ENCODE assay signal across 30 cellular contexts in the genomic region with DNA sequence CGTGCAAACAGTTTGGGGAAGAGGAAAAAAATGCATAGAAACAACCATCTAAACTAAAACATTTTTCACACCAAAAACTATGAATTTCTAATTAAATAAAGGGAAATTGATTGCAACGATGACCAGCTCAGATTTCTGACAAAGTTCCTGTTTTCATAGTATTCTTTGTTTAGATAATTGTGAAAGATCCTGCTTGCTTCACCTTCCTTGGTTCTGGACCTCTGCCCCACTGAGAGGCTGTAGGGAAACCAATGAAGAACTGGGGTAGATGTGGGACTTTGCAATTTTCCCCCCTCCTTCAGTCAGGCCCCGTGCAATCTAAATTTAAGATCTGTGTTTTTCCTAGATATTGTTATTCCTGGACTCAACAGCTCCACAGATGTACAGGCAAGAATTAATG.
"Had no signal": no experiment of that assay in that cellular context is flagged by ENCODE, and none has a peak within 500 bp of the region (broad histone marks: within the 10 kb centered on the region; RNA-seq: fewer than 3 reads in every experiment).

No MANE protein-coding gene starts in this region.

- H3K27ac ChIP-seq: ascending aorta, body of pancreas, SK-N-MC had no signal

- H3K27ac Mint-ChIP-seq: activated CD8-positive, alpha-beta memory T cell treated with anti-CD3 and anti-CD28 coated beads, Interleukin-2, amount 10 ng/mL, durations not matched to agents 7 days and 5 days; activated CD8-positive, alpha-beta T cell treated with anti-CD3 and anti-CD28 coated beads, Interleukin-2, amount 10 ng/mL, durations not matched to agents 7 days and 5 days; activated naive CD8-positive, alpha-beta T cell treated with anti-CD3 and anti-CD28 coated beads, Interleukin-2, amount 50 U/mL, for 24 hours; activated T-cell treated with anti-CD3 and anti-CD28 coated beads, Interleukin-2, amount 50 U/mL, for 24 hours; activated T-helper 1 cell treated with anti-CD3 and anti-CD28 coated beads, Interleukin-12 subunit alpha, Interleukin-12 subunit beta, Interleukin-2, Interleukin-4 antibody, amounts not matched to agents 30 ng/mL and 10 ng/mL and 1 ng/mL, durations not matched to agents 14 hours and 24 hours and 36 hours; WTC11 had no signal

- H3K4me3 ChIP-seq: ascending aorta, body of pancreas, SK-N-MC had no signal

- H3K9me3 Mint-ChIP-seq: activated naive CD4-positive, alpha-beta T cell treated with anti-CD3 and anti-CD28 coated beads, Interleukin-2, amount 50 U/mL, for 72 hours; activated T-cell treated with anti-CD3 and anti-CD28 coated beads, Interleukin-2, amount 50 U/mL, for 24 hours had no signal

- H3K4me1 Mint-ChIP-seq: activated CD8-positive, alpha-beta memory T cell treated with anti-CD3 and anti-CD28 coated beads, Interleukin-2, amount 10 ng/mL, durations not matched to agents 7 days and 5 days; activated naive CD8-positive, alpha-beta T cell treated with anti-CD3 and anti-CD28 coated beads, Interleukin-2, amount 50 U/mL, for 24 hours; WTC11 had no signal

- H3K4me1 ChIP-seq: ascending aorta, body of pancreas had no signal

- DNase-seq: activated CD4-positive, alpha-beta T cell treated with anti-CD3 and anti-CD28 coated beads for 48 hours; activated CD4-positive, alpha-beta T cell treated with anti-CD3 and anti-CD28 coated beads, Interleukin-2, amount 50 U/mL, for 4 hours; activated CD4-positive, CD25-positive, alpha-beta regulatory T cell treated with anti-CD3 and anti-CD28 coated beads, Interleukin-2, amount 50 U/mL, for 72 hours; activated CD8-positive, alpha-beta memory T cell treated with anti-CD3 and anti-CD28 coated beads, Interleukin-2, amount 10 ng/mL, durations not matched to agents 7 days and 5 days; activated CD8-positive, alpha-beta T cell treated with anti-CD3 and anti-CD28 coated beads, Interleukin-2, amount 10 ng/mL, durations not matched to agents 7 days and 5 days; activated effector memory CD4-positive, alpha-beta T cell treated with Interleukin-2 at 50 U/mL for 16 hours; activated naive CD4-positive, alpha-beta T cell treated with Interleukin-2 at 50 U/mL for 16 hours; activated naive CD8-positive, alpha-beta T cell treated with anti-CD3 and anti-CD28 coated beads, Interleukin-2, amount 50 U/mL, for 24 hours; activated T-cell treated with anti-CD3 and anti-CD28 coated beads, Interleukin-2, amount 50 U/mL, for 24 hours; amniotic stem cell; body of pancreas; central memory CD4-positive, alpha-beta T cell; Kasumi-1; KBM-7; MV-4-11; NCI-H1092 treated with DMSO at 0.1 percent for 48 hours; NCI-H1436; NCI-H1694 treated with DMSO at 0.1 percent for 48 hours; NCI-H2081; NCI-H510A treated with DMSO at 0.1 percent for 48 hours; NCI-H69; NK-92 treated with Interleukin-12 subunit alpha and Interleukin-12 subunit beta, amount 100 ng/mL, for 24 hours; PC-3; SHP77 treated with DMSO at 0.1 percent for 48 hours; SW 1271 had no signal

- H3K27me3 Mint-ChIP-seq: activated CD8-positive, alpha-beta memory T cell treated with anti-CD3 and anti-CD28 coated beads, Interleukin-2, amount 10 ng/mL, durations not matched to agents 7 days and 5 days; activated naive CD8-positive, alpha-beta T cell treated with anti-CD3 and anti-CD28 coated beads, Interleukin-2, amount 50 U/mL, for 24 hours; activated T-cell treated with anti-CD3 and anti-CD28 coated beads, Interleukin-2, amount 50 U/mL, for 24 hours had no signal

- H3K9me3 ChIP-seq: ascending aorta, body of pancreas had no signal

- H3K27me3 ChIP-seq: ascending aorta, body of pancreas had no signal

- H3K4me3 Mint-ChIP-seq: activated CD8-positive, alpha-beta memory T cell treated with anti-CD3 and anti-CD28 coated beads, Interleukin-2, amount 10 ng/mL, durations not matched to agents 7 days and 5 days; activated CD8-positive, alpha-beta T cell treated with anti-CD3 and anti-CD28 coated beads, Interleukin-2, amount 10 ng/mL, durations not matched to agents 7 days and 5 days; activated naive CD8-positive, alpha-beta T cell treated with anti-CD3 and anti-CD28 coated beads, Interleukin-2, amount 50 U/mL, for 24 hours; activated T-cell treated with anti-CD3 and anti-CD28 coated beads, Interleukin-2, amount 50 U/mL, for 24 hours; activated T-helper 1 cell treated with anti-CD3 and anti-CD28 coated beads, Interleukin-12 subunit alpha, Interleukin-12 subunit beta, Interleukin-2, Interleukin-4 antibody, amounts not matched to agents 30 ng/mL and 10 ng/mL and 1 ng/mL, durations not matched to agents 14 hours and 24 hours and 36 hours; WTC11 had no signal
